ENCODE assay signal across 17 cellular contexts in genomic region chr10:131701131-131701947, GRCh38.
"Had no signal": no experiment of that assay in that cellular context is flagged by ENCODE, and none has a peak within 500 bp of the region (broad histone marks: within the 10 kb centered on the region; RNA-seq: fewer than 3 reads in every experiment).

No MANE protein-coding gene starts in this region.

- H3K36me3 ChIP-seq: ascending aorta, breast epithelium, ovary, tibial nerve had no signal

- H3K4me1 ChIP-seq: ascending aorta, breast epithelium, tibial nerve had no signal

- ATAC-seq: activated CD8-positive, alpha-beta T cell treated with anti-CD3 and anti-CD28 coated beads, Interleukin-2, amount 10 ng/mL, durations not matched to agents 7 days and 5 days; esophagus mucosa; stimulated activated naive B cell treated with anti-CD40 and anti-IgM and Interleukin-4, amounts not matched to agents 10 μg/mL and 1 μg/mL and 100 μg/mL, for 72 hours had no signal

- DNase-seq: activated CD4-positive, alpha-beta T cell treated with anti-CD3 and anti-CD28 coated beads for 4 hours; activated CD8-positive, alpha-beta T cell treated with anti-CD3 and anti-CD28 coated beads, Interleukin-2, amount 10 ng/mL, durations not matched to agents 7 days and 5 days; activated naive CD4-positive, alpha-beta T cell treated with anti-CD3 and anti-CD28 coated beads, Interleukin-2, amount 10 ng/mL, durations not matched to agents 7 days and 5 days; activated T-cell treated with anti-CD3 and anti-CD28 coated beads for 4 hours; hippocampal formation; mesendoderm; nephron progenitor cell; ovary; SHP77 treated with DMSO at 0.1 percent for 48 hours; stimulated activated CD4-positive, alpha-beta T cell treated with anti-CD3 and anti-CD28 coated beads, Interleukin-15, amount 100 ng/mL, for 24 hours; stimulated activated CD4-positive, alpha-beta T cell treated with anti-CD3 and anti-CD28 coated beads, Interleukin-4, amount 100 ng/mL, for 1 hour; stimulated activated naive B cell treated with anti-CD40 and anti-IgM and Interleukin-4, amounts not matched to agents 10 μg/mL and 1 μg/mL and 100 μg/mL, for 72 hours; substantia nigra had no signal

- H3K4me3 ChIP-seq: ascending aorta, breast epithelium, ovary, tibial nerve had no signal

- H3K27ac ChIP-seq: ascending aorta, breast epithelium, ovary, tibial nerve had no signal

- H3K27me3 ChIP-seq: ascending aorta, ovary, tibial nerve had no signal

- H3K9me3 ChIP-seq: ovary had no signal
